9 cellular contexts compared by ENCODE assay signal in genomic region chr10:93461807-93462178, GRCh38. TPM values are rescaled to one million over a fixed set of nuclear protein-coding genes. Genes with fewer than 3 reads are reported as not detected.
DNase-seq lines count a peak whose midpoint lies in the region; ATAC-seq and TF ChIP-seq lines count a peak whose summit lies in the region.
"Had no signal": no experiment of that assay in that cellular context is flagged by ENCODE, and none has a peak within 500 bp of the region (broad histone marks: within the 10 kb centered on the region; RNA-seq: fewer than 3 reads in every experiment).

No MANE protein-coding gene starts in this region.

- H3K27me3 Mint-ChIP-seq in HFFc6 (ENCODE audit: insufficient read depth) (peaks cover 4% of the 10 kb centered on the region), neural progenitor cell (ENCODE audit: insufficient read depth, low read depth) (peaks cover 4% of the 10 kb centered on the region)

- DNase-seq in HFFc6 (no peak), NCI-H526 (lab: John Stamatoyannopoulos, UW) (peak; percentile 47 to 82), epithelial cell of proximal tubule (ENCODE audit: low read depth) (peak; percentile 88), neural progenitor cell (ENCODE audit: low spot score) (no peak), NOMO-1 (lab: John Stamatoyannopoulos, UW; ENCODE audit: unreplicated experiment in 2 of 2) (no peak), GDM1 (lab: John Stamatoyannopoulos, UW) (no peak)

- no peak overlapping the region for H2AFZ ChIP-seq in neural progenitor cell (replicated peaks)

- peaks cover 29 to 55% (median 50%) of the 10 kb centered on the region in 3 donors for H3K4me1 ChIP-seq in skeletal muscle tissue (ENCODE audit: control insufficient read depth in 3 of 3, insufficient read depth in 3 of 3, low read length in 3 of 3)
- no peaks in the 10 kb centered on the region for H3K4me1 ChIP-seq in neural progenitor cell

- no peak for TF ChIP-seq CTCF in HFFc6 (IDR thresholded peaks at IDR 0.05)
- peak; percentile 21 for TF ChIP-seq CTCF in epithelial cell of proximal tubule (conservative IDR thresholded peaks at IDR 0.05; ENCODE audit: low read depth, low read length)
- TF ChIP-seq CTCF in neural progenitor cell (IDR thresholded peaks at IDR 0.05) = no peak

- H3K9me3 ChIP-seq in skeletal muscle tissue (ENCODE audit: control insufficient read depth in 3 of 3, low read length in 3 of 3) (no peaks in the 10 kb centered on the region), neural progenitor cell (ENCODE audit: low read depth) (no peaks in the 10 kb centered on the region)

- peak overlapping the region; percentile 100 for H3K27ac Mint-ChIP-seq in HFFc6
- no peak overlapping the region for H3K27ac Mint-ChIP-seq in neural progenitor cell

- H3K4me1 Mint-ChIP-seq in HFFc6 (ENCODE audit: low read depth) = peaks cover 94% of the 10 kb centered on the region
- peaks cover 52% of the 10 kb centered on the region for H3K4me1 Mint-ChIP-seq in neural progenitor cell

- H3K27me3 ChIP-seq in skeletal muscle tissue (ENCODE audit: control insufficient read depth in 3 of 3, insufficient read depth in 3 of 3, low read length in 3 of 3) = no peaks in the 10 kb centered on the region
- H3K27me3 ChIP-seq in neural progenitor cell = no peaks in the 10 kb centered on the region

- no peaks in the 10 kb centered on the region for H3K79me2 ChIP-seq in neural progenitor cell (ENCODE audit: low read depth)

- H4K20me1 ChIP-seq in neural progenitor cell (ENCODE audit: low read depth) = no peaks in the 10 kb centered on the region

- H3K36me3 ChIP-seq in skeletal muscle tissue (ENCODE audit: control insufficient read depth in 3 of 3, insufficient read depth in 3 of 3, low read length in 3 of 3) (no peaks in the 10 kb centered on the region), neural progenitor cell (no peaks in the 10 kb centered on the region)

- H3K4me3 Mint-ChIP-seq in HFFc6 (no peak overlapping the region; the same call in 1 of the 2 replicates), neural progenitor cell (no peak overlapping the region)
- H3K4me3 Mint-ChIP-seq: endodermal cell had no signal

- no peak for ATAC-seq in HG03159 (IDR thresholded peaks at IDR 0.05; ENCODE audit: unreplicated experiment)

- H3K27ac ChIP-seq in skeletal muscle tissue (ENCODE audit: low read depth, low read length) (peak overlapping the region; percentile 72), neural progenitor cell (no peak overlapping the region)

- no peak overlapping the region for H3K9ac ChIP-seq in skeletal muscle tissue (ENCODE audit: low read depth in 1 of 3, low read length in 3 of 3)
- H3K9ac ChIP-seq in neural progenitor cell = no peak overlapping the region

- H3K36me3 Mint-ChIP-seq in HFFc6 (ENCODE audit: low read depth) (peaks cover 49% of the 10 kb centered on the region), neural progenitor cell (no peaks in the 10 kb centered on the region)

- H3K9me3 Mint-ChIP-seq in HFFc6 = no peaks in the 10 kb centered on the region
- H3K9me3 Mint-ChIP-seq in neural progenitor cell = no peaks in the 10 kb centered on the region
- H3K9me3 Mint-ChIP-seq: endodermal cell had no signal

- H3K4me3 ChIP-seq in epithelial cell of proximal tubule (ENCODE audit: low read depth, low read length) (no peak overlapping the region), skeletal muscle tissue (ENCODE audit: low read length in 3 of 3) (no peak overlapping the region), neural progenitor cell (no peak overlapping the region)

- H3K4me2 ChIP-seq in neural progenitor cell = no peak overlapping the region

- no peaks in the 10 kb centered on the region for H3F3A ChIP-seq in neural progenitor cell (ENCODE audit: low read depth)

RNA-seq across cellular contexts. Expression of gene MYOF, which starts 20.3 kb away (rescaled TPM):
- total RNA-seq in HFFc6 (2021; fragmentation: NEBNext Ultra II Directional; extraction: Animal tissue kit (Norgen Biotek cat#: 25700)) = 100 to 1,000 TPM; 401 to 553 (median 530) TPM
- total RNA-seq in epithelial cell of proximal tubule = 185 and 208 TPM in 2 replicates
- 45.4 TPM for total RNA-seq in skeletal muscle tissue
- total RNA-seq in neural progenitor cell (ENCODE audit: low replicate concordance) = 1.2 and 1.6 TPM in 2 replicates

RNA-seq across cellular contexts. Expression of gene CEP55, which starts 34.6 kb away (rescaled TPM):
- 10 to 100 TPM; 21.6 to 55.3 (median 48.1) TPM for total RNA-seq in HFFc6 (2021; fragmentation: NEBNext Ultra II Directional; extraction: Animal tissue kit (Norgen Biotek cat#: 25700))
- total RNA-seq in epithelial cell of proximal tubule = 73.2 and 115 TPM in 2 replicates
- total RNA-seq in skeletal muscle tissue = 4.7 TPM
- 36.8 and 57.7 TPM in 2 replicates for total RNA-seq in neural progenitor cell (ENCODE audit: low replicate concordance)

Comparison
In these comparisons a context has a peak if more than half of its experiments do, and no peak if none do; other contexts are left out.
1. DNase-seq: peak in NCI-H526 (2 of 2) and epithelial cell of proximal tubule (single experiment); none in HFFc6 (single experiment), neural progenitor cell (single experiment), NOMO-1 (0 of 2) and GDM1 (single experiment).
2. RNA of gene MYOF, which starts 20.3 kb away (total RNA-seq): 401 to 553 TPM in HFFc6, 185 to 208 TPM in epithelial cell of proximal tubule and 45.4 TPM in skeletal muscle tissue (single experiment); 1.2 to 1.6 TPM in neural progenitor cell; every median in the first group is over 10 times any median in the second.